In the genomic region with DNA sequence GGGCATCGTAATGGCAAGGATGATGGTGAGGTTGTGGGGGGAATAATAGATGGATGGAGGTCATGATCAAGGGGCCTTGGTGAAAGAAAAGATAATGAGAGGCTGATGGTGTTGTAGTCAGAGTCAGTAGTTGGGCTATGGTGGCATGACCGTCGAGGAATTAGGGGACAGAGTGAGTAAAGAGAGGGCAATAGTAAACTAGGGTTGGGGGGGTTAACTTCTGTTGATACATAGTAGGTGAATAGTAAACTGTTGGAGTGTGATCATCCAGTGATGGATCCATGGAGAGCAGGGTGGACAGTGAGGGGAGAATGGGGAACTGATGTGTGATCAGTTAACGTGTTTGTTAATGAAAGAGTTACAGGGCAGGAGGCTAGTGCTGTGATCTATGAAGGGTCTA, we compare ENCODE assay signal across 8 cellular contexts. TPM values are rescaled to one million over a fixed set of nuclear protein-coding genes. Genes with fewer than 3 reads are reported as not detected.
DNase-seq lines count a peak whose midpoint lies in the region; ATAC-seq and TF ChIP-seq lines count a peak whose summit lies in the region.

No MANE protein-coding gene starts in this region.

- H3K9me3 Mint-ChIP-seq in activated CD4-positive, alpha-beta T cell treated with anti-CD3 and anti-CD28 coated beads, Interleukin-2, amount 10 ng/mL, durations not matched to agents 24 days and 14 days, result no peaks in the 10 kb centered on the region
- no peaks in the 10 kb centered on the region for H3K9me3 Mint-ChIP-seq in activated naive CD8-positive, alpha-beta T cell (ENCODE audit: low read depth)
- no peaks in the 10 kb centered on the region for H3K9me3 Mint-ChIP-seq in immature natural killer cell

- H3K9me3 ChIP-seq in subcutaneous abdominal adipose tissue (ENCODE audit: control insufficient read depth in 5 of 5, low read length in 5 of 5) (peaks cover 0 to 4% (median 0%) of the 10 kb centered on the region in 5 donors), uterus (no peaks in the 10 kb centered on the region)

- H3K4me1 ChIP-seq in subcutaneous abdominal adipose tissue (ENCODE audit: control insufficient read depth in 5 of 5, insufficient read depth in 5 of 5, low read length in 5 of 5), result peaks cover 0 to 12% (median 10%) of the 10 kb centered on the region in 5 donors
- H3K4me1 ChIP-seq in uterus, result no peaks in the 10 kb centered on the region

- DNase-seq in activated CD4-positive, alpha-beta T cell treated with anti-CD3 and anti-CD28 coated beads, Interleukin-2, amount 10 ng/mL, durations not matched to agents 24 days and 14 days, result no peak
- no peak for DNase-seq in activated CD4-positive, alpha-beta T cell treated with anti-CD3 and anti-CD28 coated beads for 1 hour
- no peak for DNase-seq in immature natural killer cell
- no peak for DNase-seq in uterus
- no peak for DNase-seq in amniotic stem cell (lab: John Stamatoyannopoulos, UW)

- peak overlapping the region; percentile 93 for H3K27ac Mint-ChIP-seq in activated CD4-positive, alpha-beta T cell treated with anti-CD3 and anti-CD28 coated beads, Interleukin-2, amount 10 ng/mL, durations not matched to agents 24 days and 14 days
- peak overlapping the region; percentile 97 for H3K27ac Mint-ChIP-seq in activated naive CD8-positive, alpha-beta T cell
- H3K27ac Mint-ChIP-seq in immature natural killer cell, result peak overlapping the region; percentile 75 to 96 (median 92)

- peak overlapping the region in 2 of 5 donors; percentile 73 to 82 for H3K9ac ChIP-seq in subcutaneous abdominal adipose tissue (ENCODE audit: low read length in 5 of 5)

- H3K27me3 ChIP-seq in subcutaneous abdominal adipose tissue (ENCODE audit: control insufficient read depth in 5 of 5, insufficient read depth in 4 of 5, low read length in 5 of 5) (peaks cover 0 to 7% (median 0%) of the 10 kb centered on the region in 5 donors), uterus (no peaks in the 10 kb centered on the region)

- TF ChIP-seq CTCF in uterus (IDR thresholded peaks at IDR 0.05), result no peak

- H3K36me3 ChIP-seq in subcutaneous abdominal adipose tissue (ENCODE audit: control insufficient read depth in 5 of 5, insufficient read depth in 5 of 5, low read length in 5 of 5), result peaks cover 0 to 23% (median 12%) of the 10 kb centered on the region in 5 donors
- no peaks in the 10 kb centered on the region for H3K36me3 ChIP-seq in uterus

- intact Hi-C loops in activated CD4-positive, alpha-beta T cell treated with anti-CD3 and anti-CD28 coated beads, Interleukin-2, amount 10 ng/mL, durations not matched to agents 24 days and 14 days (cut with micrococcal nuclease), result loop anchor here (1.0 to 5.0 kb wide), 8 partner anchors 32 to 825 kb away; a partner anchor contains a TSS
- intact Hi-C loops in uterus (cut with DNase I; ENCODE audit: low total_unique reads), result no loop called here

- H3K27me3 Mint-ChIP-seq in activated CD4-positive, alpha-beta T cell treated with anti-CD3 and anti-CD28 coated beads, Interleukin-2, amount 10 ng/mL, durations not matched to agents 24 days and 14 days, result no peaks in the 10 kb centered on the region
- H3K27me3 Mint-ChIP-seq in activated naive CD8-positive, alpha-beta T cell, result no peaks in the 10 kb centered on the region
- peaks cover 0 to 11% (median 1%) of the 10 kb centered on the region in 3 donors for H3K27me3 Mint-ChIP-seq in immature natural killer cell (ENCODE audit: low read depth in 3 of 3)

- no peak for TF ChIP-seq POLR2A in uterus (IDR thresholded peaks at IDR 0.05)

- peaks cover 28% of the 10 kb centered on the region for H3K4me1 Mint-ChIP-seq in activated CD4-positive, alpha-beta T cell treated with anti-CD3 and anti-CD28 coated beads, Interleukin-2, amount 10 ng/mL, durations not matched to agents 24 days and 14 days
- H3K4me1 Mint-ChIP-seq in activated naive CD8-positive, alpha-beta T cell (ENCODE audit: low read depth), result peaks cover 24% of the 10 kb centered on the region
- peaks cover 26 to 28% of the 10 kb centered on the region in 2 donors for H3K4me1 Mint-ChIP-seq in immature natural killer cell

- H3K36me3 Mint-ChIP-seq in activated CD4-positive, alpha-beta T cell treated with anti-CD3 and anti-CD28 coated beads, Interleukin-2, amount 10 ng/mL, durations not matched to agents 24 days and 14 days (ENCODE audit: low read depth), result peaks cover 43% of the 10 kb centered on the region
- H3K36me3 Mint-ChIP-seq in activated naive CD8-positive, alpha-beta T cell, result peaks cover 7% of the 10 kb centered on the region
- peaks cover 0 to 4% (median 0%) of the 10 kb centered on the region in 3 donors for H3K36me3 Mint-ChIP-seq in immature natural killer cell

- H3K4me3 Mint-ChIP-seq in activated CD4-positive, alpha-beta T cell treated with anti-CD3 and anti-CD28 coated beads, Interleukin-2, amount 10 ng/mL, durations not matched to agents 24 days and 14 days, result peak overlapping the region; percentile 96
- H3K4me3 Mint-ChIP-seq in activated naive CD8-positive, alpha-beta T cell, result peak overlapping the region; percentile 97
- H3K4me3 Mint-ChIP-seq in immature natural killer cell, result peak overlapping the region; percentile 72 to 92 (median 86)

- H3K27ac ChIP-seq in subcutaneous abdominal adipose tissue (ENCODE audit: low read depth, low read length) (peak overlapping the region; percentile 50), uterus (peak overlapping the region in 1 of 2 donors; percentile 88)

- H3K4me3 ChIP-seq in subcutaneous abdominal adipose tissue (ENCODE audit: low read depth in 1 of 5, low read length in 5 of 5) (peak overlapping the region; percentile 3 to 75 (median 68)), uterus (peak overlapping the region in 1 of 2 donors; percentile 65)

- ATAC-seq in HG03095 (IDR thresholded peaks at IDR 0.05; ENCODE audit: unreplicated experiment), result no peak

RNA-seq across cellular contexts. Expression of a gene that starts 0.9 kb away (rescaled TPM):
- 95.6 and 101 TPM in 2 replicates for total RNA-seq in activated CD4-positive, alpha-beta T cell treated with anti-CD3 and anti-CD28 coated beads, Interleukin-2, amount 10 ng/mL, durations not matched to agents 24 days and 14 days
- polyA plus RNA-seq in immature natural killer cell, result 100 to 1,000 TPM in 1 of 3 donors, 10 to 100 TPM in 2; 73.5 to 115 (median 85.0) TPM
- total RNA-seq in uterus, result 10 to 100 TPM in 3 of 4 donors, 1 to 10 TPM in 1; 7.4 to 74.7 (median 51.0) TPM

RNA-seq across cellular contexts. Expression of a gene that starts 6.9 kb away (rescaled TPM):
- 195 and 210 TPM in 2 replicates for total RNA-seq in activated CD4-positive, alpha-beta T cell treated with anti-CD3 and anti-CD28 coated beads, Interleukin-2, amount 10 ng/mL, durations not matched to agents 24 days and 14 days
- 10 to 100 TPM; 24.3 to 48.0 (median 26.5) TPM for polyA plus RNA-seq in immature natural killer cell
- total RNA-seq in uterus, result 1 to 10 TPM; 1.8 to 8.1 (median 4.8) TPM

RNA-seq across cellular contexts. Expression of a gene that starts 31.9 kb away (rescaled TPM):
- total RNA-seq in activated CD4-positive, alpha-beta T cell treated with anti-CD3 and anti-CD28 coated beads, Interleukin-2, amount 10 ng/mL, durations not matched to agents 24 days and 14 days, result 11.5 and 12.9 TPM in 2 replicates
- polyA plus RNA-seq in immature natural killer cell, result 10 to 100 TPM; 13.1 to 29.8 (median 18.1) TPM
- 10 to 100 TPM in 1 of 4 donors, 1 to 10 TPM in 2, under 1 TPM in 1; 0.77 to 16.5 (median 4.8) TPM for total RNA-seq in uterus

RNA-seq across cellular contexts. Expression of a gene that starts 44.7 kb away (rescaled TPM):
- total RNA-seq in activated CD4-positive, alpha-beta T cell treated with anti-CD3 and anti-CD28 coated beads, Interleukin-2, amount 10 ng/mL, durations not matched to agents 24 days and 14 days, result 159 and 163 TPM in 2 replicates
- polyA plus RNA-seq in immature natural killer cell, result 100 to 1,000 TPM; 184 to 314 (median 233) TPM
- 10 to 100 TPM in 2 of 4 donors, 1 to 10 TPM in 1, not detected in 1; 2.4 to 23.0 (median 22.1) TPM for total RNA-seq in uterus

Comparison
In these comparisons a context has a peak if more than half of its experiments do, and no peak if none do; other contexts are left out.
1. RNA of a gene that starts 6.9 kb away (total RNA-seq): 195 to 210 TPM in activated CD4-positive, alpha-beta T cell treated with anti-CD3 and anti-CD28 coated beads, Interleukin-2, amount 10 ng/mL, durations not matched to agents 24 days and 14 days; 1.8 to 8.1 TPM in uterus; every median in the first group is over 10 times any median in the second.
2. Peak in every context shown above with its lines, with median percentiles within 50 percentile points of each other: H3K27ac Mint-ChIP-seq and H3K4me3 Mint-ChIP-seq.